ENCODE assay signal across 23 cellular contexts in the genomic region with DNA sequence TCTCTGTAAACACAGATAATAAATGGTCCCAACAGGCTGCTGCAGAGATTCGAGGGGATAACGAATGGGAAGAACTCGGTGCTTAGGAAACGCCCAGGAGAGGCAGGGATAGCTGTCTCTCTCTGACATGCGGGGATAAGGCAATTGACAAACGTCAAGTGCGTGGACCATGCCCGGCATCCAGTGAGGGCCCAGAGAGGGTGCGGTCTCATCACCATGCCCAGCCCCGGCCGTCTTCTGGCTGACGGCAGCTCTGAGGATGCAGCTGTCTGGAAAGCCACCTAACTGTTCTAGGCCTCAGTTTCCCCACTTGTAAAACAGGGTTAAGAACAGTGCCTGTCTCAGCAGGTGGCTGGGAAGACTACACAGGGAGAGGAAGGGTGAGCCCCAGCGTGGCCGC.
"Had no signal": no experiment of that assay in that cellular context is flagged by ENCODE, and none has a peak within 500 bp of the region (broad histone marks: within the 10 kb centered on the region; RNA-seq: fewer than 3 reads in every experiment).

No MANE protein-coding gene starts in this region.

- ATAC-seq: K562, Right ventricle myocardium inferior, SK-N-SH treated with all-trans-retinoic acid at 6 μM for 48 hours had no signal

- DNase-seq: Kasumi-1, MM.1S, NCI-H1048, NCI-H1105, NCI-H1417, NCI-H1436 treated with DMSO at 0.1 percent for 48 hours, NCI-H1694, NCI-H1930, NCI-H2081 treated with DMSO at 0.1 percent for 48 hours, NCI-H2171, NCI-H226, NCI-H446, NCI-H524 treated with DMSO at 0.1 percent for 48 hours, NCI-H69, NCI-H774, RPMI8226, SHP77 treated with DMSO at 0.1 percent for 48 hours had no signal

- H3K9me3 Mint-ChIP-seq: IgD-negative memory B cell had no signal

- H3K4me3 Mint-ChIP-seq: IgD-negative memory B cell had no signal

- H3K9me3 ChIP-seq: SJCRH30 had no signal

- H3K4me2 ChIP-seq: KMS-11 had no signal

- H3K27ac ChIP-seq: KMS-11, SJCRH30 had no signal

- H3K9ac ChIP-seq: KMS-11 had no signal

- H3K4me3 ChIP-seq: K562, SJCRH30 had no signal

- H3K27me3 ChIP-seq: SJCRH30 had no signal

- H3K36me3 ChIP-seq: SJCRH30 had no signal

- H3K36me3 Mint-ChIP-seq: IgD-negative memory B cell had no signal

- H3K27ac Mint-ChIP-seq: IgD-negative memory B cell had no signal
